ENCODE assay signal across 1 cellular context in genomic region chr14:105334383-105335230, GRCh38.
TF ChIP-seq lines count a peak whose summit lies in the region.

No MANE protein-coding gene starts in this region.

TF ChIP-seq in H1, 55 proteins besides CTCF, POLR2A, EP300 and RAD21 (continued from another document):
- TF ChIP-seq USF2 (IDR thresholded peaks at IDR 0.05; ENCODE audit: low read length) (no peak), PHF8 (conservative IDR thresholded peaks at IDR 0.05; ENCODE audit: low read depth, low read length) (no peak), RXRA (IDR thresholded peaks at IDR 0.05; ENCODE audit: insufficient read depth, low read depth, low read length) (no peak), BACH1 (IDR thresholded peaks at IDR 0.05; ENCODE audit: low read length) (no peak)
